Comparison of ENCODE assay signal across 13 cellular contexts in genomic region chr5:35058395-35058794, GRCh38. TPM values are rescaled to one million over a fixed set of nuclear protein-coding genes. Genes with fewer than 3 reads are reported as not detected.
A peak's percentile ranks its signal among the peaks of the same experiment; 100 is the strongest.
DNase-seq lines count a peak whose midpoint lies in the region; ATAC-seq, FAIRE-seq and TF ChIP-seq lines count a peak whose summit lies in the region.
"Had no signal": no experiment of that assay in that cellular context is flagged by ENCODE, and none has a peak within 500 bp of the region (broad histone marks: within the 10 kb centered on the region; RNA-seq: fewer than 3 reads in every experiment).

No MANE protein-coding gene starts in this region.

- ATAC-seq in HG02642 (IDR thresholded peaks at IDR 0.05; ENCODE audit: poor library complexity, unreplicated experiment): peak; percentile 86
- ATAC-seq in HG03439 (IDR thresholded peaks at IDR 0.05; ENCODE audit: unreplicated experiment): peak; percentile 91
- ATAC-seq: left colon had no signal

- no peaks in the 10 kb centered on the region for H3K36me3 ChIP-seq in testis (ENCODE audit: low read depth, missing control alignments)
- H3K36me3 ChIP-seq: BE2C had no signal

- 88 to 89% methylated on average over 2 of the region's 2 CpGs for WGBS in testis, 2 donors

- in situ Hi-C loops in GM13977 (cut with MboI; ENCODE audit: low pct_unique_long_range_greater_than_20kb, low sequenced_read_pairs, unreplicated experiment): no loop called here

- H3K4me1 ChIP-seq in testis: no peaks in the 10 kb centered on the region
- H3K4me1 ChIP-seq: BE2C had no signal

- no peak overlapping the region for H3K4me3 ChIP-seq in testis

- no peak overlapping the region for H3K27ac ChIP-seq in testis

- DNase-seq in GM13977 (ENCODE audit: low spot score) (peak; percentile 46), GM19239 (ENCODE audit: insufficient read length, low spot score) (peak; percentile 20), testis (no peak), NCI-H2081 (lab: John Stamatoyannopoulos, UW) (no peak), DMS79 treated with DMSO at 0.1 percent for 48 hours (lab: John Stamatoyannopoulos, UW) (no peak), epidermal melanocyte (ENCODE audit: insufficient read length, low spot score) (no peak)
- DNase-seq: BE2C; left colon; stimulated activated CD4-positive, alpha-beta T cell treated with anti-CD3 and anti-CD28 coated beads, Interleukin-1b, Interleukin-23, amount 100 ng/mL, for 48 hours had no signal

- FAIRE-seq in GM19239 (lab: Jason Lieb, UNC): peak; percentile 86

- no peaks in the 10 kb centered on the region for H3K27me3 ChIP-seq in testis
- H3K27me3 ChIP-seq: BE2C had no signal

- H3K9me3 ChIP-seq in testis: no peaks in the 10 kb centered on the region
- H3K9me3 ChIP-seq: BE2C had no signal

- intact Hi-C loops in testis (cut with DNase I; ENCODE audit: low total_unique reads): no loop called here

- no peak for TF ChIP-seq POLR2A in testis (IDR thresholded peaks at IDR 0.05)

- no peak for TF ChIP-seq CTCF in GM13977 (IDR thresholded peaks at IDR 0.05; ENCODE audit: extremely low read depth, insufficient read depth, missing control alignments)
- TF ChIP-seq CTCF in testis (IDR thresholded peaks at IDR 0.05): no peak

RNA-seq across cellular contexts. Expression of gene AGXT2, which starts 10.6 kb away (rescaled TPM):
- total RNA-seq in testis: not detected
- 0.25 TPM for polyA plus RNA-seq in testis (ENCODE audit: insufficient read depth, low read depth, low replicate concordance)
- total RNA-seq: left colon, osteocyte, subcutaneous adipose tissue had no signal

Comparison
In these comparisons a context has a peak if more than half of its experiments do, and no peak if none do; other contexts are left out.
1. DNase-seq: peak in GM13977 (single experiment) and GM19239 (single experiment); none in testis (single experiment), NCI-H2081 (0 of 2), DMS79 treated with DMSO at 0.1 percent for 48 hours (single experiment) and epidermal melanocyte (single experiment).